ENCODE assay signal across 30 cellular contexts in genomic region chr9:125589287-125589686, GRCh38.
"Had no signal": no experiment of that assay in that cellular context is flagged by ENCODE, and none has a peak within 500 bp of the region (broad histone marks: within the 10 kb centered on the region; RNA-seq: fewer than 3 reads in every experiment).

No MANE protein-coding gene starts in this region.

- H3K9me3 Mint-ChIP-seq: activated CD4-positive, alpha-beta memory T cell treated with anti-CD3 and anti-CD28 coated beads for 36 hours; activated naive CD4-positive, alpha-beta T cell treated with anti-CD3 and anti-CD28 coated beads for 36 hours; activated naive CD4-positive, alpha-beta T cell treated with anti-CD3 and anti-CD28 coated beads, Interleukin-2, amount 50 U/mL, for 72 hours; activated naive CD8-positive, alpha-beta T cell treated with anti-CD3 and anti-CD28 coated beads, Interleukin-2, amount 10 ng/mL, durations not matched to agents 7 days and 5 days; activated T-helper 1 cell treated with anti-CD3 and anti-CD28 coated beads, Interleukin-12 subunit alpha, Interleukin-12 subunit beta, Interleukin-2, Interleukin-4 antibody, amounts not matched to agents 30 ng/mL and 10 ng/mL and 1 ng/mL, durations not matched to agents 14 hours and 24 hours and 36 hours; activated T-helper 2 cell treated with anti-CD3 and anti-CD28 coated beads, Interferon-gamma antibody, Interleukin-2, Interleukin-4, amounts not matched to agents 10 μg/mL and 5 μg/mL and 100 μg/mL, durations not matched to agents 14 hours and 24 hours and 36 hours; brain; central memory CD8-positive, alpha-beta T cell; dendritic cell treated with granulocyte-macrophage colony-stimulating factor and Interleukin-4, amounts not matched to agents 40 ng/mL and 50 ng/mL, for 4 days; endodermal cell; T-helper 2 cell treated with Interferon-gamma antibody and Interleukin-4, amounts not matched to agents 5 μg/mL and 100 μg/mL, for 36 hours had no signal

- H3K4me1 ChIP-seq: ascending aorta, breast epithelium had no signal

- H3K27ac Mint-ChIP-seq: activated CD4-positive, alpha-beta memory T cell treated with anti-CD3 and anti-CD28 coated beads for 36 hours; activated CD4-positive, alpha-beta T cell treated with anti-CD3 and anti-CD28 coated beads for 36 hours; activated CD4-positive, alpha-beta T cell treated with anti-CD3 and anti-CD28 coated beads, Interleukin-2, amount 10 ng/mL, durations not matched to agents 24 days and 14 days; activated CD8-positive, alpha-beta memory T cell treated with anti-CD3 and anti-CD28 coated beads, Interleukin-2, amount 10 ng/mL, durations not matched to agents 7 days and 5 days; activated CD8-positive, alpha-beta T cell treated with anti-CD3 and anti-CD28 coated beads, Interleukin-2, amount 10 ng/mL, durations not matched to agents 7 days and 5 days; activated naive CD4-positive, alpha-beta T cell treated with anti-CD3 and anti-CD28 coated beads for 36 hours; activated naive CD4-positive, alpha-beta T cell treated with anti-CD3 and anti-CD28 coated beads, Interleukin-2, amount 50 U/mL, for 72 hours; activated naive CD8-positive, alpha-beta T cell treated with anti-CD3 and anti-CD28 coated beads, Interleukin-2, amount 10 ng/mL, durations not matched to agents 7 days and 5 days; activated T-helper 1 cell treated with anti-CD3 and anti-CD28 coated beads, Interleukin-12 subunit alpha, Interleukin-12 subunit beta, Interleukin-2, Interleukin-4 antibody, amounts not matched to agents 30 ng/mL and 10 ng/mL and 1 ng/mL, durations not matched to agents 14 hours and 24 hours and 36 hours; activated T-helper 2 cell treated with anti-CD3 and anti-CD28 coated beads, Interferon-gamma antibody, Interleukin-2, Interleukin-4, amounts not matched to agents 10 μg/mL and 5 μg/mL and 100 μg/mL, durations not matched to agents 14 hours and 24 hours and 36 hours; dendritic cell treated with granulocyte-macrophage colony-stimulating factor and Interleukin-4, amounts not matched to agents 40 ng/mL and 50 ng/mL, for 4 days; endodermal cell; T-helper 17 cell; T-helper 2 cell treated with Interferon-gamma antibody and Interleukin-4, amounts not matched to agents 5 μg/mL and 100 μg/mL, for 36 hours had no signal

- H3K4me3 Mint-ChIP-seq: activated CD4-positive, alpha-beta memory T cell treated with anti-CD3 and anti-CD28 coated beads for 36 hours; activated CD4-positive, alpha-beta T cell treated with anti-CD3 and anti-CD28 coated beads for 36 hours; activated CD4-positive, alpha-beta T cell treated with anti-CD3 and anti-CD28 coated beads, Interleukin-2, amount 10 ng/mL, durations not matched to agents 24 days and 14 days; activated CD8-positive, alpha-beta memory T cell treated with anti-CD3 and anti-CD28 coated beads, Interleukin-2, amount 10 ng/mL, durations not matched to agents 7 days and 5 days; activated CD8-positive, alpha-beta T cell treated with anti-CD3 and anti-CD28 coated beads, Interleukin-2, amount 10 ng/mL, durations not matched to agents 7 days and 5 days; activated naive CD4-positive, alpha-beta T cell treated with anti-CD3 and anti-CD28 coated beads for 36 hours; activated naive CD8-positive, alpha-beta T cell treated with anti-CD3 and anti-CD28 coated beads, Interleukin-2, amount 10 ng/mL, durations not matched to agents 7 days and 5 days; activated T-helper 1 cell treated with anti-CD3 and anti-CD28 coated beads, Interleukin-12 subunit alpha, Interleukin-12 subunit beta, Interleukin-2, Interleukin-4 antibody, amounts not matched to agents 30 ng/mL and 10 ng/mL and 1 ng/mL, durations not matched to agents 14 hours and 24 hours and 36 hours; brain; central memory CD8-positive, alpha-beta T cell; dendritic cell treated with granulocyte-macrophage colony-stimulating factor and Interleukin-4, amounts not matched to agents 40 ng/mL and 50 ng/mL, for 4 days; endodermal cell; T-helper 17 cell; T-helper 2 cell treated with Interferon-gamma antibody and Interleukin-4, amounts not matched to agents 5 μg/mL and 100 μg/mL, for 36 hours had no signal

- H3K36me3 ChIP-seq: ascending aorta, breast epithelium had no signal

- H3K27me3 ChIP-seq: ascending aorta, breast epithelium, dorsolateral prefrontal cortex had no signal

- H3K27me3 Mint-ChIP-seq: activated CD4-positive, alpha-beta memory T cell treated with anti-CD3 and anti-CD28 coated beads for 36 hours; activated CD4-positive, alpha-beta T cell treated with anti-CD3 and anti-CD28 coated beads for 36 hours; activated CD4-positive, alpha-beta T cell treated with anti-CD3 and anti-CD28 coated beads, Interleukin-2, amount 10 ng/mL, durations not matched to agents 24 days and 14 days; activated CD8-positive, alpha-beta memory T cell treated with anti-CD3 and anti-CD28 coated beads, Interleukin-2, amount 10 ng/mL, durations not matched to agents 7 days and 5 days; activated naive CD8-positive, alpha-beta T cell treated with anti-CD3 and anti-CD28 coated beads, Interleukin-2, amount 10 ng/mL, durations not matched to agents 7 days and 5 days; brain; central memory CD8-positive, alpha-beta T cell; dendritic cell treated with granulocyte-macrophage colony-stimulating factor and Interleukin-4, amounts not matched to agents 40 ng/mL and 50 ng/mL, for 4 days; T-helper 17 cell had no signal

- DNase-seq: activated CD4-positive, alpha-beta memory T cell treated with anti-CD3 and anti-CD28 coated beads for 36 hours; activated CD4-positive, alpha-beta T cell treated with anti-CD3 and anti-CD28 coated beads for 36 hours; activated CD4-positive, alpha-beta T cell treated with anti-CD3 and anti-CD28 coated beads, Interleukin-2, amount 10 ng/mL, durations not matched to agents 24 days and 14 days; activated CD4-positive, CD25-positive, alpha-beta regulatory T cell; activated CD4-positive, CD25-positive, alpha-beta regulatory T cell treated with anti-CD3 and anti-CD28 coated beads, Interleukin-2, amount 50 U/mL, for 72 hours; activated CD8-positive, alpha-beta memory T cell treated with anti-CD3 and anti-CD28 coated beads, Interleukin-2, amount 10 ng/mL, durations not matched to agents 7 days and 5 days; activated CD8-positive, alpha-beta memory T cell treated with anti-CD3 and anti-CD28 coated beads, Interleukin-2, amount 50 U/mL, for 4 hours; activated CD8-positive, alpha-beta T cell treated with anti-CD3 and anti-CD28 coated beads, Interleukin-2, amount 10 ng/mL, durations not matched to agents 7 days and 5 days; activated effector memory CD4-positive, alpha-beta T cell treated with anti-CD3 and anti-CD28 coated beads, Interleukin-2, amount 50 U/mL, for 16 hours; activated naive CD4-positive, alpha-beta T cell treated with anti-CD3 and anti-CD28 coated beads for 36 hours; activated naive CD8-positive, alpha-beta T cell treated with anti-CD3 and anti-CD28 coated beads, Interleukin-2, amount 10 ng/mL, durations not matched to agents 7 days and 5 days; activated T-cell treated with anti-CD3 and anti-CD28 coated beads, Interleukin-2, amount 50 U/mL, for 1 hour; activated T-cell treated with anti-CD3 and anti-CD28 coated beads, Interleukin-2, amount 50 U/mL, for 48 hours; dorsolateral prefrontal cortex; effector memory CD4-positive, alpha-beta T cell; endodermal cell; foreskin fibroblast; head of caudate nucleus; T-helper 1 cell; T-helper 17 cell had no signal

- H3K27ac ChIP-seq: ascending aorta, breast epithelium, coronary artery, dorsolateral prefrontal cortex had no signal

- H3K9me3 ChIP-seq: ascending aorta, breast epithelium had no signal

- ATAC-seq: activated CD4-positive, alpha-beta T cell treated with anti-CD3 and anti-CD28 coated beads for 36 hours; activated CD8-positive, alpha-beta memory T cell treated with anti-CD3 and anti-CD28 coated beads, Interleukin-2, amount 10 ng/mL, durations not matched to agents 7 days and 5 days; activated CD8-positive, alpha-beta T cell treated with anti-CD3 and anti-CD28 coated beads, Interleukin-2, amount 10 ng/mL, durations not matched to agents 7 days and 5 days; activated naive CD4-positive, alpha-beta T cell treated with anti-CD3 and anti-CD28 coated beads, Interleukin-2, amount 50 U/mL, for 72 hours; T-helper 17 cell had no signal

- H3K4me3 ChIP-seq: ascending aorta, breast epithelium, coronary artery, dorsolateral prefrontal cortex had no signal
